In genomic region chr6:134480593-134480992, GRCh38 we compare ENCODE assay signal across 18 cellular contexts.
A peak's percentile ranks its signal among the peaks of the same experiment; 100 is the strongest.
DNase-seq lines count a peak whose midpoint lies in the region; ATAC-seq and TF ChIP-seq lines count a peak whose summit lies in the region.
"Had no signal": no experiment of that assay in that cellular context is flagged by ENCODE, and none has a peak within 500 bp of the region (broad histone marks: within the 10 kb centered on the region; RNA-seq: fewer than 3 reads in every experiment).

No MANE protein-coding gene starts in this region.

- TF ChIP-seq CTCF in fibroblast of mammary gland (conservative IDR thresholded peaks at IDR 0.05; ENCODE audit: control insufficient read depth, insufficient read depth, low read depth, low read length), result no peak

- DNase-seq in NCI-H2171 treated with DMSO at 0.1 percent for 48 hours (lab: John Stamatoyannopoulos, UW) (peak; percentile 8), NCI-H2171 (lab: John Stamatoyannopoulos, UW) (no peak), adipocyte (ENCODE audit: low read depth) (peak; percentile 31), fibroblast of mammary gland (ENCODE audit: low read depth) (peak; percentile 59), skeletal muscle cell (ENCODE audit: low read depth) (peak; percentile 34), left colon (no peak), C1 segment of cervical spinal cord (lab: John Stamatoyannopoulos, UW) (no peak)
- DNase-seq: 8988T; DMS79; glutamatergic neuron; HFFc6; immature natural killer cell; NCI-H446 treated with DMSO at 0.1 percent for 48 hours; stimulated activated CD4-positive, alpha-beta T cell treated with anti-CD3 and anti-CD28 coated beads, Interleukin-12 subunit alpha, Interleukin-12 subunit beta, amount 100 ng/mL, for 4 hours; transverse colon had no signal

- no peaks in the 10 kb centered on the region for H3K9me3 ChIP-seq in adipocyte (ENCODE audit: control insufficient read depth, low read length)
- H3K9me3 ChIP-seq: transverse colon had no signal

- ATAC-seq in left colon (no peak), GM21423 (IDR thresholded peaks at IDR 0.05; ENCODE audit: unreplicated experiment) (no peak)
- ATAC-seq: activated T-helper 17 cell treated with anti-CD3 and anti-CD28 coated beads, Interleukin-2, amount 50 U/mL, for 72 hours; stimulated activated effector memory CD8-positive, alpha-beta T cell treated with anti-CD3 and anti-CD28 coated beads, Interleukin-12 subunit alpha, Interleukin-12 subunit beta, amount 100 ng/mL, for 72 hours had no signal

- H3K4me3 ChIP-seq in adipocyte (ENCODE audit: low read length), result no peak overlapping the region
- no peak overlapping the region for H3K4me3 ChIP-seq in fibroblast of mammary gland (ENCODE audit: control insufficient read depth, low read depth, low read length)
- no peak overlapping the region for H3K4me3 ChIP-seq in skeletal muscle cell (ENCODE audit: low read depth, low read length)
- H3K4me3 ChIP-seq: transverse colon had no signal

- H3K9ac ChIP-seq in adipocyte (ENCODE audit: low read length), result no peak overlapping the region

- intact Hi-C loops in left colon (cut with DNase I, micrococcal nuclease), result no loop called here

- peaks cover 5% of the 10 kb centered on the region for H3K4me1 ChIP-seq in adipocyte (ENCODE audit: control insufficient read depth, insufficient read depth, low read length)
- H3K4me1 ChIP-seq: transverse colon had no signal

- no peaks in the 10 kb centered on the region for H3K27me3 ChIP-seq in adipocyte (replicated peaks; ENCODE audit: control insufficient read depth, insufficient read depth, low read length)
- H3K27me3 ChIP-seq: transverse colon had no signal

- no peaks in the 10 kb centered on the region for H3K36me3 ChIP-seq in adipocyte (ENCODE audit: control insufficient read depth, insufficient read depth, low read length, severe bottlenecking)
- H3K36me3 ChIP-seq: transverse colon had no signal

Comparison
In these comparisons a context has a peak if more than half of its experiments do, and no peak if none do; other contexts are left out.
1. DNase-seq: peak in NCI-H2171 treated with DMSO at 0.1 percent for 48 hours (single experiment), adipocyte (single experiment), fibroblast of mammary gland (single experiment) and skeletal muscle cell (single experiment); none in NCI-H2171 (single experiment), left colon (0 of 2) and C1 segment of cervical spinal cord (0 of 14).